16 cellular contexts compared by ENCODE assay signal in genomic region chr20:60482609-60483008, GRCh38.
"Had no signal": no experiment of that assay in that cellular context is flagged by ENCODE, and none has a peak within 500 bp of the region (broad histone marks: within the 10 kb centered on the region; RNA-seq: fewer than 3 reads in every experiment).

No MANE protein-coding gene starts in this region.

- ATAC-seq: foreskin keratinocyte; left cardiac atrium; natural killer cell; stimulated activated effector memory CD8-positive, alpha-beta T cell treated with anti-CD3 and anti-CD28 coated beads, Interleukin-12 subunit alpha, Interleukin-12 subunit beta, amount 100 ng/mL, for 72 hours; stimulated activated naive CD8-positive, alpha-beta T cell treated with anti-CD3 and anti-CD28 coated beads, Interleukin-15, Interleukin-2, amounts not matched to agents 100 U/mL and 50 U/mL, for 24 hours had no signal

- H3K4me1 ChIP-seq: foreskin keratinocyte, tibial artery, uterus had no signal

- H3K4me3 Mint-ChIP-seq: endodermal cell; natural killer cell; neural crest cell; stimulated activated effector memory CD8-positive, alpha-beta T cell treated with anti-CD3 and anti-CD28 coated beads, Interleukin-12 subunit alpha, Interleukin-12 subunit beta, amount 100 ng/mL, for 72 hours had no signal

- H3K27ac ChIP-seq: foreskin keratinocyte, hepatocyte, tibial artery, uterus had no signal

- H3K4me2 ChIP-seq: hepatocyte had no signal

- H3K27ac Mint-ChIP-seq: endodermal cell; natural killer cell; stimulated activated effector memory CD8-positive, alpha-beta T cell treated with anti-CD3 and anti-CD28 coated beads, Interleukin-12 subunit alpha, Interleukin-12 subunit beta, amount 100 ng/mL, for 72 hours had no signal

- H3K4me1 Mint-ChIP-seq: endodermal cell; stimulated activated effector memory CD8-positive, alpha-beta T cell treated with anti-CD3 and anti-CD28 coated beads, Interleukin-12 subunit alpha, Interleukin-12 subunit beta, amount 100 ng/mL, for 72 hours had no signal

- H3K79me2 ChIP-seq: hepatocyte had no signal

- DNase-seq: cerebellar nuclear complex; dermis blood vessel endothelial cell; endodermal cell; foreskin keratinocyte; head of caudate nucleus; left cardiac atrium; natural killer cell; stimulated activated CD4-positive, alpha-beta T cell treated with anti-CD3 and anti-CD28 coated beads, Interleukin-4, amount 100 ng/mL, for 1 hour; stimulated activated CD8-positive, alpha-beta memory T cell treated with anti-CD3 and anti-CD28 coated beads, Interleukin-4, amount 100 ng/mL, for 48 hours; stimulated activated naive CD8-positive, alpha-beta T cell treated with anti-CD3 and anti-CD28 coated beads, Interleukin-15, Interleukin-2, amounts not matched to agents 100 U/mL and 50 U/mL, for 24 hours; tibial artery; upper lobe of left lung; uterus had no signal

- H3K36me3 Mint-ChIP-seq: natural killer cell; stimulated activated effector memory CD8-positive, alpha-beta T cell treated with anti-CD3 and anti-CD28 coated beads, Interleukin-12 subunit alpha, Interleukin-12 subunit beta, amount 100 ng/mL, for 72 hours had no signal

- H3K36me3 ChIP-seq: tibial artery, upper lobe of left lung, uterus had no signal

- H3K27me3 ChIP-seq: hepatocyte, upper lobe of left lung, uterus had no signal

- H3K9me3 ChIP-seq: tibial artery, upper lobe of left lung, uterus had no signal

- H3K9me3 Mint-ChIP-seq: endodermal cell; natural killer cell; neural crest cell; stimulated activated effector memory CD8-positive, alpha-beta T cell treated with anti-CD3 and anti-CD28 coated beads, Interleukin-12 subunit alpha, Interleukin-12 subunit beta, amount 100 ng/mL, for 72 hours had no signal

- H3K4me3 ChIP-seq: hepatocyte, tibial artery, upper lobe of left lung, uterus had no signal

- H2AFZ ChIP-seq: hepatocyte had no signal
